ENCODE assay signal across 14 cellular contexts in the genomic region with DNA sequence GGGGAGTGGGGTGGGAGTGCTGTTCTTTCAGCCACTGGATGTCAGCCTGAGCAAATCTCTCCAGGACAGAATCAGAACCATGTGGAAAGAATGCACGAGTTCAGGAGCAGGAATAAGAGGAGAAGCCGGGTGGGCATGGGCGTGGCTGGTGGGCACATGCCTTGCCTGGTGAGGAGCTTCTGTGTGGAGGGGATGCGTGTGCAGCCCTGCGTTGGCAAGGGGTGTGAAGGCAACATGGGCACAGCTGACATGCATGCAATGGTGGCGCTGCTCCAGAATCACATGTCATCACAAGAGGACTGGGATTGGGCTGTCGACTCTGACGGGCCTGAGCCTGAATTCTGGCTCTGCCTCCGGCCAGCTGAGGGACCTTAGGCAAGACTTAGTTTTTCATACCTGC.
DNase-seq lines count a peak whose midpoint lies in the region; FAIRE-seq and TF ChIP-seq lines count a peak whose summit lies in the region.
"Had no signal": no experiment of that assay in that cellular context is flagged by ENCODE, and none has a peak within 500 bp of the region (broad histone marks: within the 10 kb centered on the region; RNA-seq: fewer than 3 reads in every experiment).

No MANE protein-coding gene starts in this region.

- H4K20me1 ChIP-seq in GM23248 (ENCODE audit: insufficient read depth) (no peaks in the 10 kb centered on the region), H1 (replicated peaks in 1 of 2; ENCODE audit: control insufficient read depth in 1 of 2, insufficient read depth in 2 of 2, low read length in 2 of 2) (no peaks in the 10 kb centered on the region)
- H4K20me1 ChIP-seq: BLaER1 had no signal

- TF ChIP-seq RAD21 in H1 (IDR thresholded peaks at IDR 0.05 in 1 of 2, conservative IDR thresholded peaks at IDR 0.05 in 1 of 2; ENCODE audit: low read depth in 2 of 2, low read length in 2 of 2): no peak

- intact Hi-C loops in kidney (cut with DNase I): no loop called here

- no peak overlapping the region for H2AK5ac ChIP-seq in H1 (ENCODE audit: low read depth, low read length)

- CTCF ChIA-PET in H1 (lab: Charles Lee; ENCODE audit: partially characterized antibody): interaction anchor here (1.2 to 1.3 kb wide), 2 partner anchors 86 to 90 kb away, joined by 3 read pairs; no protein-coding TSS in a partner anchor

- H2BK20ac ChIP-seq in H1 (ENCODE audit: low read length): no peak overlapping the region

- H3K9me3 ChIP-seq in GM23248 (ENCODE audit: low read depth): no peaks in the 10 kb centered on the region
- H3K9me3 ChIP-seq in H1 (ENCODE audit: insufficient read depth in 2 of 2, low read depth in 1 of 2, low read length in 1 of 2): no peaks in the 10 kb centered on the region
- H3K9me3 ChIP-seq in kidney (ENCODE audit: control insufficient read depth in 1 of 2, low read length in 2 of 2): no peaks in the 10 kb centered on the region
- H3K9me3 ChIP-seq in subcutaneous abdominal adipose tissue (ENCODE audit: control insufficient read depth in 5 of 5, low read length in 5 of 5): no peaks in the 10 kb centered on the region
- H3K9me3 ChIP-seq in right atrium auricular region: no peaks in the 10 kb centered on the region
- H3K9me3 ChIP-seq in tibial nerve: no peaks in the 10 kb centered on the region
- H3K9me3 ChIP-seq: BLaER1, HAP-1 had no signal

- H3K4ac ChIP-seq in H1 (replicated peaks; ENCODE audit: insufficient read length, low read depth, low read length): no peak overlapping the region

- in situ Hi-C loops in GM23248 (cut with MboI): no loop called here

- H3K4me3 ChIP-seq in GM23248 (no peak overlapping the region), H1 (ENCODE audit: extremely low read depth in 1 of 4, insufficient read depth in 2 of 4, low read depth in 3 of 4, low read length in 4 of 4) (no peak overlapping the region), kidney (ENCODE audit: low read length in 2 of 2) (no peak overlapping the region), subcutaneous abdominal adipose tissue (ENCODE audit: low read depth in 1 of 5, low read length in 5 of 5) (no peak overlapping the region), right atrium auricular region (no peak overlapping the region), tibial nerve (no peak overlapping the region)
- H3K4me3 ChIP-seq: BLaER1, HAP-1 had no signal

- H3K23me2 ChIP-seq in H1 (ENCODE audit: low read depth, low read length): no peaks in the 10 kb centered on the region; the same call in 1 of the 2 replicates

- TF ChIP-seq POLR2A in H1 (IDR thresholded peaks at IDR 0.05; ENCODE audit: control extremely low read depth in 1 of 2, low read depth in 2 of 2, low read length in 2 of 2): no peak
- no peak for TF ChIP-seq POLR2A in tibial nerve (IDR thresholded peaks at IDR 0.05)

- 69 to 77% methylated on average over 6 to 9 of the region's 9 CpGs for WGBS in GM23248 (ENCODE audit: low coverage in 1 of 2, low lambda C conversion rate in 2 of 2, missing lambda C conversion rate in 2 of 2), 2 experiments
- WGBS in H1 (ENCODE audit: extremely low coverage in 1 of 2, insufficient coverage in 1 of 2, insufficient read length in 1 of 2, insufficient replicate concordance in 2 of 2, low coverage in 1 of 2, low lambda C conversion rate in 2 of 2, missing lambda C conversion rate in 1 of 2), 2 experiments: 96% methylated on average over 8 of the region's 9 CpGs; no CpG with 5 or more reads in 1 of the 2 experiments
- WGBS in tibial nerve, 2 donors: 86 to 89% methylated on average over 9 of the region's 9 CpGs

- H3K79me2 ChIP-seq in GM23248 (ENCODE audit: insufficient read depth) (peaks cover 76% of the 10 kb centered on the region), H1 (ENCODE audit: control insufficient read depth in 1 of 2, insufficient read depth in 2 of 2, low read length in 2 of 2) (no peaks in the 10 kb centered on the region)

- peak overlapping the region; percentile 54; the same call in 1 of the 2 replicates for H2BK15ac ChIP-seq in H1 (ENCODE audit: low read length)

- no peak overlapping the region for H4K91ac ChIP-seq in H1 (replicated peaks; ENCODE audit: insufficient read length, low read length)

- peak overlapping the region; percentile 9; the same call in 1 of the 2 replicates for H3K27ac ChIP-seq in GM23248
- no peak overlapping the region for H3K27ac ChIP-seq in H1 (ENCODE audit: low read depth, low read length)
- H3K27ac ChIP-seq in kidney (ENCODE audit: low read depth in 2 of 2, low read length in 2 of 2): no peak overlapping the region
- peak overlapping the region; percentile 34 for H3K27ac ChIP-seq in subcutaneous abdominal adipose tissue (ENCODE audit: low read depth, low read length)
- H3K27ac ChIP-seq in right atrium auricular region: no peak overlapping the region
- H3K27ac ChIP-seq in tibial nerve: no peak overlapping the region
- H3K27ac ChIP-seq: BLaER1 had no signal

- no peaks in the 10 kb centered on the region for H3K36me3 ChIP-seq in GM23248 (ENCODE audit: low read depth)
- no peaks in the 10 kb centered on the region for H3K36me3 ChIP-seq in H1 (ENCODE audit: control insufficient read depth in 2 of 4, insufficient read depth in 4 of 4, low read length in 3 of 4)
- H3K36me3 ChIP-seq in kidney (ENCODE audit: control insufficient read depth in 1 of 2, insufficient read depth in 2 of 2, low read length in 2 of 2): no peaks in the 10 kb centered on the region
- no peaks in the 10 kb centered on the region for H3K36me3 ChIP-seq in subcutaneous abdominal adipose tissue (ENCODE audit: control insufficient read depth in 5 of 5, insufficient read depth in 5 of 5, low read length in 5 of 5)
- H3K36me3 ChIP-seq in right atrium auricular region: no peaks in the 10 kb centered on the region
- H3K36me3 ChIP-seq in tibial nerve: no peaks in the 10 kb centered on the region
- H3K36me3 ChIP-seq: BLaER1, HAP-1 had no signal

- POLR2A ChIA-PET in H1 (lab: Charles Lee; ENCODE audit: partially characterized antibody): no interaction called here

- no peak overlapping the region for H4K8ac ChIP-seq in H1 (ENCODE audit: extremely low read depth, insufficient read depth, low read length)

- H3K9me2 ChIP-seq in GM23248 (ENCODE audit: insufficient read depth): no peaks in the 10 kb centered on the region

- no peak overlapping the region for H2BK120ac ChIP-seq in H1 (replicated peaks; ENCODE audit: low read depth, low read length)

- TF ChIP-seq EP300 in H1 (IDR thresholded peaks at IDR 0.05; ENCODE audit: borderline replicate concordance in 1 of 2, low read depth in 2 of 2, low read length in 2 of 2): no peak
- no peak for TF ChIP-seq EP300 in tibial nerve (IDR thresholded peaks at IDR 0.05)

- no peak overlapping the region for H2AFZ ChIP-seq in GM23248
- H2AFZ ChIP-seq in H1 (ENCODE audit: low read length): no peak overlapping the region

- no peak overlapping the region for H4K5ac ChIP-seq in H1 (ENCODE audit: insufficient read length, low read depth, low read length)

- FAIRE-seq in H1 (lab: Jason Lieb, UNC): no peak
- no peak for FAIRE-seq in kidney (lab: Jason Lieb, UNC)
- FAIRE-seq: HepG2 had no signal

- H3K27me3 ChIP-seq in GM23248 (replicated peaks; ENCODE audit: insufficient read depth) (no peaks in the 10 kb centered on the region), H1 (replicated peaks in 1 of 4; ENCODE audit: control insufficient read depth in 3 of 4, extremely low read depth in 1 of 4, insufficient read depth in 3 of 4, low read length in 3 of 4) (no peaks in the 10 kb centered on the region), subcutaneous abdominal adipose tissue (ENCODE audit: control insufficient read depth in 5 of 5, insufficient read depth in 4 of 5, low read length in 5 of 5) (peaks cover 0 to 6% (median 0%) of the 10 kb centered on the region in 5 donors), right atrium auricular region (no peaks in the 10 kb centered on the region), tibial nerve (no peaks in the 10 kb centered on the region)
- H3K27me3 ChIP-seq: BLaER1 had no signal

- H2BK12ac ChIP-seq in H1 (ENCODE audit: low read depth, low read length): no peak overlapping the region

- no peak for DNase-seq in GM23248
- DNase-seq in H1 (ENCODE audit: low read depth in 1 of 2, low spot score in 2 of 2): no peak
- peak; percentile 70 for DNase-seq in kidney
- DNase-seq in NCI-H1417 treated with DMSO at 0.1 percent for 48 hours (lab: John Stamatoyannopoulos, UW): no peak
- DNase-seq in right atrium auricular region (ENCODE audit: low spot score): no peak
- no peak for DNase-seq in tibial nerve (ENCODE audit: low spot score in 2 of 2)
- DNase-seq: 8988T; CD4-positive, alpha-beta memory T cell; DMS79 treated with DMSO at 0.1 percent for 48 hours; GF-D8 had no signal

- H2BK5ac ChIP-seq in H1 (ENCODE audit: low read depth, low read length): no peak overlapping the region; the same call in 1 of the 2 replicates

- H3K4me2 ChIP-seq in GM23248 (ENCODE audit: unreplicated experiment) (no peak overlapping the region), H1 (ENCODE audit: insufficient read depth in 1 of 2, low read depth in 2 of 2, low read length in 2 of 2) (no peak overlapping the region)
- H3K4me2 ChIP-seq: BLaER1 had no signal

- TF ChIP-seq CTCF in H1 (IDR thresholded peaks at IDR 0.05; ENCODE audit: control extremely low read depth in 1 of 3, insufficient read depth in 1 of 3, low read depth in 1 of 3, low read length in 3 of 3) (no peak), kidney (IDR thresholded peaks at IDR 0.05; ENCODE audit: borderline replicate concordance, extremely low read depth, insufficient read depth) (no peak), right atrium auricular region (IDR thresholded peaks at IDR 0.05) (no peak), tibial nerve (IDR thresholded peaks at IDR 0.05) (no peak)

- H3K18ac ChIP-seq in H1 (ENCODE audit: extremely low read depth, low read length): no peak overlapping the region

- H3K4me1 ChIP-seq in GM23248 (ENCODE audit: insufficient read depth): peaks cover 53% of the 10 kb centered on the region
- peaks cover 0 to 5% (median 0%) of the 10 kb centered on the region in 4 experiments; a peak in 3 of 7 replicates for H3K4me1 ChIP-seq in H1 (replicated peaks in 1 of 4; ENCODE audit: control insufficient read depth in 3 of 4, insufficient read depth in 4 of 4, low read length in 3 of 4)
- peaks cover 0 to 5% of the 10 kb centered on the region in 2 donors for H3K4me1 ChIP-seq in kidney (ENCODE audit: control insufficient read depth in 1 of 2, insufficient read depth in 1 of 2, low read depth in 1 of 2, low read length in 2 of 2)
- peaks cover 22 to 45% (median 40%) of the 10 kb centered on the region in 5 donors for H3K4me1 ChIP-seq in subcutaneous abdominal adipose tissue (ENCODE audit: control insufficient read depth in 5 of 5, insufficient read depth in 5 of 5, low read length in 5 of 5)
- no peaks in the 10 kb centered on the region for H3K4me1 ChIP-seq in right atrium auricular region
- peaks cover 0 to 9% (median 0%) of the 10 kb centered on the region in 4 donors for H3K4me1 ChIP-seq in tibial nerve

- H3K56ac ChIP-seq in H1 (replicated peaks; ENCODE audit: insufficient read length, low read depth, low read length): no peak overlapping the region

- H3K14ac ChIP-seq in H1 (ENCODE audit: insufficient read length): no peak overlapping the region

- peaks cover 50% of the 10 kb centered on the region for H3F3A ChIP-seq in GM23248 (ENCODE audit: insufficient read depth)

- H3K9ac ChIP-seq in GM23248: no peak overlapping the region
- H3K9ac ChIP-seq in H1 (replicated peaks in 1 of 4; ENCODE audit: extremely low read depth in 1 of 4, low read depth in 3 of 4, low read length in 3 of 4): no peak overlapping the region
- H3K9ac ChIP-seq in kidney (ENCODE audit: low read length in 2 of 2): no peak overlapping the region
- no peak overlapping the region for H3K9ac ChIP-seq in subcutaneous abdominal adipose tissue (ENCODE audit: low read length in 5 of 5)
- H3K9ac ChIP-seq: BLaER1 had no signal

- H3K79me1 ChIP-seq in H1 (ENCODE audit: low read depth, low read length): no peaks in the 10 kb centered on the region

- no peak overlapping the region for H3K23ac ChIP-seq in H1 (ENCODE audit: insufficient read length)

Comparison
In these comparisons a context has a peak if more than half of its experiments do, and no peak if none do; other contexts are left out.
1. H3K27ac ChIP-seq: peak in GM23248 (single experiment) and subcutaneous abdominal adipose tissue (single experiment); none in H1 (single experiment), kidney (0 of 2), right atrium auricular region (0 of 2) and tibial nerve (0 of 4).